8 cellular contexts compared by ENCODE assay signal in the genomic region with DNA sequence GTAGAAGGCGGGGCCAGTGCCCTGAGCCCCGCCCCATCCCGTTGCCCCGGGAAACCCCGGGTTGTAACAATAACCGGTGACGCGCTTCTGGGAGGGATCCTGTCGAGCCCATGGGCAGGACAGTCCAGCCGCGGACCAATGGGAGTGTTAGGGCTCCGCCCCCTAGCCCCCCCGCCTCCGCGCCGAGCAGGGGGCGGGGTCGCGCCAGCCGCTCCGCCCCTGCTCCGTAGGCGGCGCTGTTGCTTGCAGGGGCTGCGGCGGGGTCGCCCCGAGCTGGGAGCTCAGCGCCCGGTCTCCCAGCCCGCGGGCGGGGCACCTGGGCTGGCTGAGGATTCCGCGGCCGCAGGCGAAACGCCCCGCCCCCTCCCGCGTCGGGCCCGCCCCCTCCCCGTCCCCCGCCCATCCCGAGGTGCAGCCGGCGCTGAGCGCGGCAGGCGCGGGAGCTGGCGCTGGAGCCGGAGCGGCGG. TPM values are rescaled to one million over a fixed set of nuclear protein-coding genes. Genes with fewer than 3 reads are reported as not detected.
DNase-seq lines count a peak whose midpoint lies in the region; ATAC-seq and TF ChIP-seq lines count a peak whose summit lies in the region.

TSS of gene FOXO6 (plus strand) at position 407 of the 467 bp plus-strand sequence.

- CTCF ChIA-PET in GM10248 (lab: Yijun Ruan, JAX), result interaction anchor here (1.4 to 2.4 kb wide), 7 partner anchors 10 to 78 kb away, joined by 5 to 9 read pairs (median 6); no protein-coding TSS in a partner anchor

- intact Hi-C loops in adrenal gland (cut with DNase I), result no loop called here
- intact Hi-C loops in heart left ventricle (cut with DNase I), result loop anchor here in 6 of 10 donors (1.0 to 10.0 kb wide), 4 partner anchors 26 to 56 kb away; no protein-coding TSS in a partner anchor
- intact Hi-C loops in transverse colon (cut with DNase I; ENCODE audit: low total_unique reads), result no loop called here

- H2BK5ac ChIP-seq in trophoblast cell (ENCODE audit: low read depth, low read length, poor library complexity), result peak within 1 kb of the TSS; percentile 12

- peak within 1 kb of the TSS; percentile 59 for H3K14ac ChIP-seq in trophoblast cell (ENCODE audit: low read length)

- peak; percentile 98 for DNase-seq in GM10248 (ENCODE audit: extremely low spot score)
- peak; percentile 99 for DNase-seq in NCI-H128 (lab: John Stamatoyannopoulos, UW; ENCODE audit: unreplicated experiment)
- DNase-seq in SW480 (ENCODE audit: low spot score), result peak; percentile 97
- DNase-seq in adrenal gland, result peak; percentile 98 to 100 (median 99)
- DNase-seq in heart left ventricle, result peak; percentile 98 to 100 (median 99)
- peak; percentile 99 to 100 for DNase-seq in trophoblast cell
- DNase-seq in transverse colon, result peak; percentile 99

- peak; percentile 90 for ATAC-seq in HG02763 (IDR thresholded peaks at IDR 0.05; ENCODE audit: unreplicated experiment)
- ATAC-seq in heart left ventricle, result peak; percentile 93 to 95 (median 94)

- H3K27ac ChIP-seq in adrenal gland (peak within 1 kb of the TSS in 2 of 5 donors; percentile 49 to 68), heart left ventricle (peak within 1 kb of the TSS in 9 of 12 donors; percentile 33 to 66 (median 42)), trophoblast cell (ENCODE audit: low read depth, low read length) (peak within 1 kb of the TSS; percentile 29), transverse colon (peak within 1 kb of the TSS; percentile 47 to 75 (median 70))

- H4K8ac ChIP-seq in trophoblast cell (ENCODE audit: low read depth, low read length), result peak within 1 kb of the TSS; percentile 13

- H3K36me3 ChIP-seq in adrenal gland (replicated peaks in 1 of 2) (no peaks in the 10 kb centered on the region), heart left ventricle (no peaks in the 10 kb centered on the region), trophoblast cell (ENCODE audit: control insufficient read depth in 1 of 2, insufficient read depth in 2 of 2, low read length in 2 of 2) (no peaks in the 10 kb centered on the region), transverse colon (no peaks in the 10 kb centered on the region)

- POLR2A ChIA-PET in GM10248 (lab: Yijun Ruan, JAX), result no interaction called here

- no peaks in the 10 kb centered on the region for H3K27me3 ChIP-seq in adrenal gland
- H3K27me3 ChIP-seq in heart left ventricle, result peaks cover 0 to 42% (median 0%) of the 10 kb centered on the region in 9 donors
- peaks cover 16% of the 10 kb centered on the region for H3K27me3 ChIP-seq in trophoblast cell (ENCODE audit: insufficient read depth, low read length)
- peaks cover 23% of the 10 kb centered on the region for H3K27me3 ChIP-seq in transverse colon

- H4K91ac ChIP-seq in trophoblast cell (ENCODE audit: low read depth, low read length), result peak within 1 kb of the TSS; percentile 52

- TF ChIP-seq EP300 in transverse colon (IDR thresholded peaks at IDR 0.05; ENCODE audit: low read depth), result no peak

- peak within 1 kb of the TSS in 2 of 4 donors; percentile 20 to 79 for H3K4me3 ChIP-seq in adrenal gland
- H3K4me3 ChIP-seq in heart left ventricle, result peak within 1 kb of the TSS; percentile 50 to 80 (median 69)
- H3K4me3 ChIP-seq in trophoblast cell (ENCODE audit: low read depth, low read length), result peak within 1 kb of the TSS; percentile 72
- H3K4me3 ChIP-seq in transverse colon, result peak within 1 kb of the TSS; percentile 40 to 67 (median 60)

- no peak within 1 kb of the TSS for H2BK12ac ChIP-seq in trophoblast cell (ENCODE audit: low read length)

- H4K12ac ChIP-seq in trophoblast cell (ENCODE audit: low read depth, low read length), result no peak within 1 kb of the TSS

- H3K79me1 ChIP-seq in trophoblast cell (ENCODE audit: low read length), result peaks cover 26% of the 10 kb centered on the region

- TF ChIP-seq CTCF in GM10248 (IDR thresholded peaks at IDR 0.05; ENCODE audit: control extremely low read depth, extremely low read depth, low read depth, missing control alignments) (peak; percentile 31), adrenal gland (IDR thresholded peaks at IDR 0.05) (peak in 3 of 6 experiments; percentile 54 to 80 (median 72)), heart left ventricle (IDR thresholded peaks at IDR 0.05) (peak; percentile 25 to 75 (median 61)), transverse colon (IDR thresholded peaks at IDR 0.05) (peak in 4 of 5 experiments; percentile 30 to 54 (median 40))

- in situ Hi-C loops in transverse colon (cut with MboI; ENCODE audit: low pct_ligation_motif_present in 1 of 4, low pct_unique_long_range_greater_than_20kb in 1 of 4, low sequenced_read_pairs in 3 of 4), result no loop called here

- no peak within 1 kb of the TSS for H3K23ac ChIP-seq in trophoblast cell (ENCODE audit: low read length)

- H3K9ac ChIP-seq in trophoblast cell (ENCODE audit: low read length), result peak within 1 kb of the TSS; percentile 37

- H3K4ac ChIP-seq in trophoblast cell (ENCODE audit: low read depth, low read length), result no peak within 1 kb of the TSS

- H3K79me2 ChIP-seq in trophoblast cell (ENCODE audit: control insufficient read depth, insufficient read depth, low read length, poor library complexity), result peaks cover 5% of the 10 kb centered on the region

- peaks cover 13 to 15% of the 10 kb centered on the region in 2 donors for H3K4me1 ChIP-seq in adrenal gland (replicated peaks in 1 of 2)
- H3K4me1 ChIP-seq in heart left ventricle, result peaks cover 0 to 67% (median 41%) of the 10 kb centered on the region in 12 donors
- H3K4me1 ChIP-seq in trophoblast cell (ENCODE audit: control insufficient read depth in 1 of 2, insufficient read depth in 2 of 2, low read length in 2 of 2), result peaks cover 41 to 50% of the 10 kb centered on the region in 2 experiments
- peaks cover 29 to 52% (median 46%) of the 10 kb centered on the region in 4 donors for H3K4me1 ChIP-seq in transverse colon

- H3K18ac ChIP-seq in trophoblast cell (ENCODE audit: low read length), result peak within 1 kb of the TSS; percentile 74

- H2AFZ ChIP-seq in trophoblast cell (ENCODE audit: insufficient read depth, low read length, poor library complexity), result peak within 1 kb of the TSS; percentile 43

- H2BK120ac ChIP-seq in trophoblast cell (ENCODE audit: insufficient read depth, low read length, poor library complexity), result peak within 1 kb of the TSS; percentile 16

- 0% methylated on average over 3 to 56 of the region's 56 CpGs for WGBS in adrenal gland, 4 donors
- 0 to 1% (median 1%) methylated on average over 8 to 56 of the region's 56 CpGs for WGBS in heart left ventricle, 4 donors
- no CpG with 5 or more reads among the region's 56 CpGs for WGBS in trophoblast cell (ENCODE audit: extremely low coverage, insufficient coverage, insufficient read length)
- 0% methylated on average over 11 of the region's 56 CpGs; no CpG with 5 or more reads in 1 of the 2 donors for WGBS in transverse colon (ENCODE audit: low coverage in 1 of 2), 2 donors

- peak within 1 kb of the TSS; percentile 84 for H3K4me2 ChIP-seq in trophoblast cell (ENCODE audit: low read length)

- H2AK5ac ChIP-seq in trophoblast cell (ENCODE audit: low read length), result no peak within 1 kb of the TSS

- no peaks in the 10 kb centered on the region for H3K9me3 ChIP-seq in adrenal gland (replicated peaks in 1 of 3)
- H3K9me3 ChIP-seq in heart left ventricle, result no peaks in the 10 kb centered on the region
- peaks cover 3% of the 10 kb centered on the region for H3K9me3 ChIP-seq in trophoblast cell (ENCODE audit: insufficient read depth, low read depth, low read length)
- H3K9me3 ChIP-seq in transverse colon, result no peaks in the 10 kb centered on the region

- no peak for TF ChIP-seq POLR2A in adrenal gland (IDR thresholded peaks at IDR 0.05)
- peak in 1 of 2 donors; percentile 10 for TF ChIP-seq POLR2A in heart left ventricle (IDR thresholded peaks at IDR 0.05)
- no peak for TF ChIP-seq POLR2A in transverse colon (IDR thresholded peaks at IDR 0.05)

RNA-seq across cellular contexts. Expression of gene FOXO6, which starts in this region (rescaled TPM):
- total RNA-seq in adrenal gland (1 to 10 TPM in 5 of 8 donors, under 1 TPM in 2, not detected in 1; 0.22 to 3.9 (median 1.2) TPM), heart left ventricle (1 to 10 TPM in 8 of 9 donors, under 1 TPM in 1; 0.69 to 4.8 (median 1.4) TPM), transverse colon (1 to 10 TPM in 1 of 4 donors, under 1 TPM in 1, not detected in 2; 0.14 to 4.1 TPM)
- polyA plus RNA-seq in adrenal gland (1 to 10 TPM in 2 of 3 donors, under 1 TPM in 1; 0.51 to 7.0 (median 2.8) TPM), heart left ventricle (under 1 TPM; 0.71 to 0.99 TPM)
- 119 and 130 TPM in 2 replicates for polyA plus RNA-seq in trophoblast cell (2013)

Comparison
In these comparisons a context has a peak if more than half of its experiments do, and no peak if none do; other contexts are left out.
1. intact Hi-C loops: an anchor here in heart left ventricle (1.0 to 10.0 kb wide); none called in adrenal gland and transverse colon.